In the genomic region with DNA sequence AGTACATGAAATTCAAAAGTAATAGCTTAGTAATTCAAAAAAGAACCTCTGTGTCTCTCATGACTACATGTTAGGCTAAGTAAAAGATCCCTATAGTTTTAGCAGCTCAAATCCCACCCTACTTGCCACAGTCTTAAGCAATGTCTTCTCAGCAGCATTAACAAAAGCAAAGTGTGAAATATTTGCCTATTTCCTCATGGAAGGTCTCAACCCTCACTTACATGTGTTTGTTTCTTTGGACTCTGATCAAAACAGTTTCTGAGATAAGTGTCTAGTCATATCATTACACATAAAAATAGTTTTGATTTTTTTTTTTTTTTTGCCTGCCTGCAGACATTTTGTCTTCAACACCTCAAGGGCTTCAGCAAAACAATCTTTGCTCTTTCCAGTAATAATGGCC, we compare ENCODE assay signal across 21 cellular contexts.
"Had no signal": no experiment of that assay in that cellular context is flagged by ENCODE, and none has a peak within 500 bp of the region (broad histone marks: within the 10 kb centered on the region; RNA-seq: fewer than 3 reads in every experiment).

No MANE protein-coding gene starts in this region.

- H3K36me3 ChIP-seq: ascending aorta, breast epithelium, gastroesophageal sphincter, lower lobe of right lung, neural progenitor cell, thyroid gland had no signal

- H3K9me3 Mint-ChIP-seq: activated T-helper 17 cell treated with anti-CD3 and anti-CD28 coated beads, Interleukin-2, amount 50 U/mL, for 72 hours; dendritic cell treated with granulocyte-macrophage colony-stimulating factor and Interleukin-4, amounts not matched to agents 40 ng/mL and 50 ng/mL, for 4 days; stimulated activated naive CD8-positive, alpha-beta T cell treated with anti-CD3 and anti-CD28 coated beads, Interleukin-15, Interleukin-2, amounts not matched to agents 100 ng/mL and 50 ng/mL, for 24 hours; WTC11 had no signal

- H3K9me3 ChIP-seq: breast epithelium, gastroesophageal sphincter, lower lobe of right lung, thyroid gland had no signal

- H3K27ac ChIP-seq: ascending aorta, breast epithelium, gastroesophageal sphincter, lower lobe of right lung, neural progenitor cell, thyroid gland had no signal

- H3K4me3 ChIP-seq: ascending aorta, breast epithelium, gastroesophageal sphincter, lower lobe of right lung, neural progenitor cell, thyroid gland had no signal

- H3K4me3 Mint-ChIP-seq: activated T-cell treated with anti-CD3 and anti-CD28 coated beads, Interleukin-2, amount 50 U/mL, for 24 hours; activated T-helper 17 cell treated with anti-CD3 and anti-CD28 coated beads, Interleukin-2, amount 50 U/mL, for 72 hours; dendritic cell treated with granulocyte-macrophage colony-stimulating factor and Interleukin-4, amounts not matched to agents 40 ng/mL and 50 ng/mL, for 4 days; naive thymus-derived CD8-positive, alpha-beta T cell; neural progenitor cell; stimulated activated naive CD8-positive, alpha-beta T cell treated with anti-CD3 and anti-CD28 coated beads, Interleukin-15, Interleukin-2, amounts not matched to agents 100 ng/mL and 50 ng/mL, for 24 hours; WTC11 had no signal

- ATAC-seq: activated naive CD4-positive, alpha-beta T cell treated with anti-CD3 and anti-CD28 coated beads, Interleukin-2, amount 50 U/mL, for 72 hours; activated T-helper 17 cell treated with anti-CD3 and anti-CD28 coated beads, Interleukin-2, amount 50 U/mL, for 72 hours; gastroesophageal sphincter; naive thymus-derived CD8-positive, alpha-beta T cell; WTC11 had no signal

- H3K36me3 Mint-ChIP-seq: activated naive CD4-positive, alpha-beta T cell treated with anti-CD3 and anti-CD28 coated beads, Interleukin-2, amount 50 U/mL, for 72 hours; naive thymus-derived CD8-positive, alpha-beta T cell; neural progenitor cell; WTC11 had no signal

- H3K27me3 ChIP-seq: ascending aorta, breast epithelium, gastroesophageal sphincter, neural progenitor cell, thyroid gland had no signal

- H3K27ac Mint-ChIP-seq: activated naive CD4-positive, alpha-beta T cell treated with anti-CD3 and anti-CD28 coated beads, Interleukin-2, amount 50 U/mL, for 72 hours; activated T-cell treated with anti-CD3 and anti-CD28 coated beads, Interleukin-2, amount 50 U/mL, for 24 hours; activated T-helper 17 cell treated with anti-CD3 and anti-CD28 coated beads, Interleukin-2, amount 50 U/mL, for 72 hours; dendritic cell treated with granulocyte-macrophage colony-stimulating factor and Interleukin-4, amounts not matched to agents 40 ng/mL and 50 ng/mL, for 4 days; naive thymus-derived CD8-positive, alpha-beta T cell; neural progenitor cell; progenitor cell of endocrine pancreas; stimulated activated naive CD8-positive, alpha-beta T cell treated with anti-CD3 and anti-CD28 coated beads, Interleukin-15, Interleukin-2, amounts not matched to agents 100 ng/mL and 50 ng/mL, for 24 hours; WTC11 had no signal

- H3K4me1 Mint-ChIP-seq: activated T-helper 17 cell treated with anti-CD3 and anti-CD28 coated beads, Interleukin-2, amount 50 U/mL, for 72 hours; naive thymus-derived CD8-positive, alpha-beta T cell; WTC11 had no signal

- DNase-seq: activated CD8-positive, alpha-beta memory T cell treated with anti-CD3 and anti-CD28 coated beads, Interleukin-2, amount 50 U/mL, for 4 hours; activated T-cell treated with anti-CD3 and anti-CD28 coated beads, Interleukin-2, amount 50 U/mL, for 24 hours; effector CD4-positive, alpha-beta T cell; head of caudate nucleus; lower lobe of right lung; naive thymus-derived CD8-positive, alpha-beta T cell; stimulated activated CD4-positive, alpha-beta T cell treated with anti-CD3 and anti-CD28 coated beads, Interleukin-12 subunit alpha, Interleukin-12 subunit beta, amount 100 ng/mL, for 4 hours; stimulated activated CD4-positive, alpha-beta T cell treated with anti-CD3 and anti-CD28 coated beads, Interleukin-4, amount 100 ng/mL, for 4 hours; substantia nigra; T-helper 9 cell; thyroid gland had no signal

- H3K27me3 Mint-ChIP-seq: activated T-cell treated with anti-CD3 and anti-CD28 coated beads, Interleukin-2, amount 50 U/mL, for 24 hours; activated T-helper 17 cell treated with anti-CD3 and anti-CD28 coated beads, Interleukin-2, amount 50 U/mL, for 72 hours; dendritic cell treated with granulocyte-macrophage colony-stimulating factor and Interleukin-4, amounts not matched to agents 40 ng/mL and 50 ng/mL, for 4 days; naive thymus-derived CD8-positive, alpha-beta T cell; progenitor cell of endocrine pancreas; stimulated activated naive CD8-positive, alpha-beta T cell treated with anti-CD3 and anti-CD28 coated beads, Interleukin-15, Interleukin-2, amounts not matched to agents 100 ng/mL and 50 ng/mL, for 24 hours had no signal

- H3K4me1 ChIP-seq: ascending aorta, breast epithelium, gastroesophageal sphincter, lower lobe of right lung, neural progenitor cell, thyroid gland had no signal
